ENCODE assay signal across 9 cellular contexts in genomic region chr1:85612704-85613361, GRCh38. TPM values are rescaled to one million over a fixed set of nuclear protein-coding genes. Genes with fewer than 3 reads are reported as not detected.
A peak's percentile ranks its signal among the peaks of the same experiment; 100 is the strongest.
DNase-seq lines count a peak whose midpoint lies in the region; ATAC-seq, FAIRE-seq and TF ChIP-seq lines count a peak whose summit lies in the region.
"Had no signal": no experiment of that assay in that cellular context is flagged by ENCODE, and none has a peak within 500 bp of the region (broad histone marks: within the 10 kb centered on the region; RNA-seq: fewer than 3 reads in every experiment).

No MANE protein-coding gene starts in this region.

- POLR2A ChIA-PET in H1 (lab: Charles Lee; ENCODE audit: partially characterized antibody): interaction anchor here (0.7 to 3.6 kb wide), 7 partner anchors 10 to 353 kb away, joined by 3 to 30 read pairs (median 3); partner anchors contain the start of genes C1orf52 and CCN1

- no peaks in the 10 kb centered on the region; a peak in 1 of 7 replicates for H3K27me3 ChIP-seq in H1 (replicated peaks in 1 of 4; ENCODE audit: control insufficient read depth in 3 of 4, extremely low read depth in 1 of 4, insufficient read depth in 3 of 4, low read length in 3 of 4)

- TF ChIP-seq RAD21 in H1 (IDR thresholded peaks at IDR 0.05 in 1 of 2, conservative IDR thresholded peaks at IDR 0.05 in 1 of 2; ENCODE audit: low read depth in 2 of 2, low read length in 2 of 2): peak; percentile 76 to 84

- no peak overlapping the region for H2AK5ac ChIP-seq in H1 (ENCODE audit: low read depth, low read length)

- peak; percentile 42 for ATAC-seq in omental fat pad (ENCODE audit: low FRiP score)
- ATAC-seq in stimulated activated naive CD8-positive, alpha-beta T cell treated with anti-CD3 and anti-CD28 coated beads, Interleukin-15, Interleukin-2, amounts not matched to agents 100 U/mL and 50 U/mL, for 24 hours: no peak

- no peaks in the 10 kb centered on the region for H4K20me1 ChIP-seq in H1 (replicated peaks in 1 of 2; ENCODE audit: control insufficient read depth in 1 of 2, insufficient read depth in 2 of 2, low read length in 2 of 2)

- H3K4me3 ChIP-seq in H1 (ENCODE audit: extremely low read depth in 1 of 4, insufficient read depth in 2 of 4, low read depth in 3 of 4, low read length in 4 of 4): no peak overlapping the region

- H3K56ac ChIP-seq in H1 (replicated peaks; ENCODE audit: insufficient read length, low read depth, low read length): no peak overlapping the region

- DNase-seq in ELR (ENCODE audit: low read depth): peak; percentile 90
- no peak for DNase-seq in H1 (ENCODE audit: low read depth in 1 of 2, low spot score in 2 of 2)
- DNase-seq in omental fat pad (ENCODE audit: low spot score): no peak
- DNase-seq in stimulated activated naive CD8-positive, alpha-beta T cell treated with anti-CD3 and anti-CD28 coated beads, Interleukin-15, Interleukin-2, amounts not matched to agents 100 U/mL and 50 U/mL, for 24 hours: no peak
- DNase-seq in activated T-cell treated with anti-CD3 and anti-CD28 coated beads, Interleukin-2, amount 50 U/mL, for 1 hour: no peak
- DNase-seq in activated CD8-positive, alpha-beta memory T cell treated with anti-CD3 and anti-CD28 coated beads for 24 hours: no peak
- DNase-seq in SK-N-DZ (ENCODE audit: low spot score): no peak

- H3K4me2 ChIP-seq in H1 (ENCODE audit: insufficient read depth in 1 of 2, low read depth in 2 of 2, low read length in 2 of 2): no peak overlapping the region

- peaks cover under 1 to 10% (median 7%) of the 10 kb centered on the region in 4 experiments; a peak in 5 of 7 replicates for H3K4me1 ChIP-seq in H1 (replicated peaks in 1 of 4; ENCODE audit: control insufficient read depth in 3 of 4, insufficient read depth in 4 of 4, low read length in 3 of 4)

- no peak overlapping the region for H4K8ac ChIP-seq in H1 (ENCODE audit: extremely low read depth, insufficient read depth, low read length)

- no peak overlapping the region for H3K27ac ChIP-seq in H1 (ENCODE audit: low read depth, low read length)

- H4K5ac ChIP-seq in H1 (ENCODE audit: insufficient read length, low read depth, low read length): no peak overlapping the region

- CTCF ChIA-PET in H1 (lab: Charles Lee; ENCODE audit: partially characterized antibody): interaction anchor here (0.7 to 5.0 kb wide), 23 partner anchors 9 to 304 kb away, joined by 3 to 42 read pairs (median 4); no protein-coding TSS in a partner anchor

- H3K79me1 ChIP-seq in H1 (ENCODE audit: low read depth, low read length): no peaks in the 10 kb centered on the region

- H3K36me3 ChIP-seq in H1 (ENCODE audit: control insufficient read depth in 2 of 4, insufficient read depth in 4 of 4, low read length in 3 of 4): no peaks in the 10 kb centered on the region

- H2AFZ ChIP-seq in H1 (ENCODE audit: low read length): no peak overlapping the region

- 81% methylated on average over 6 of the region's 6 CpGs; no CpG with 5 or more reads in 1 of the 2 experiments for WGBS in H1 (ENCODE audit: extremely low coverage in 1 of 2, insufficient coverage in 1 of 2, insufficient read length in 1 of 2, insufficient replicate concordance in 2 of 2, low coverage in 1 of 2, low lambda C conversion rate in 2 of 2, missing lambda C conversion rate in 1 of 2), 2 experiments

- no peak overlapping the region for H3K23ac ChIP-seq in H1 (ENCODE audit: insufficient read length)

- H2BK12ac ChIP-seq in H1 (ENCODE audit: low read depth, low read length): no peak overlapping the region

- FAIRE-seq in H1 (lab: Jason Lieb, UNC): no peak

- no peak overlapping the region; the same call in 1 of the 2 replicates for H2BK20ac ChIP-seq in H1 (ENCODE audit: low read length)

- H2BK5ac ChIP-seq in H1 (ENCODE audit: low read depth, low read length): no peak overlapping the region; the same call in 1 of the 2 replicates

- no peak overlapping the region for H3K18ac ChIP-seq in H1 (ENCODE audit: extremely low read depth, low read length)

- TF ChIP-seq CTCF in LNCAP (IDR thresholded peaks at IDR 0.05) (peak; percentile 62), H1 (IDR thresholded peaks at IDR 0.05; ENCODE audit: control extremely low read depth in 1 of 3, insufficient read depth in 1 of 3, low read depth in 1 of 3, low read length in 3 of 3) (peak; percentile 21 to 67 (median 62)), omental fat pad (IDR thresholded peaks at IDR 0.05) (no peak)

- H3K79me2 ChIP-seq in H1 (ENCODE audit: control insufficient read depth in 1 of 2, insufficient read depth in 2 of 2, low read length in 2 of 2): no peaks in the 10 kb centered on the region

- H3K9ac ChIP-seq in H1 (replicated peaks in 1 of 4; ENCODE audit: extremely low read depth in 1 of 4, low read depth in 3 of 4, low read length in 3 of 4): no peak overlapping the region

- no peak overlapping the region for H4K91ac ChIP-seq in H1 (replicated peaks; ENCODE audit: insufficient read length, low read length)

- H3K4ac ChIP-seq in H1 (replicated peaks; ENCODE audit: insufficient read length, low read depth, low read length): no peak overlapping the region

- no peak overlapping the region for H2BK120ac ChIP-seq in H1 (replicated peaks; ENCODE audit: low read depth, low read length)

- H2BK15ac ChIP-seq in H1 (ENCODE audit: low read length): no peak overlapping the region; the same call in 1 of the 2 replicates

- TF ChIP-seq POLR2A in H1 (IDR thresholded peaks at IDR 0.05; ENCODE audit: control extremely low read depth in 1 of 2, low read depth in 2 of 2, low read length in 2 of 2): no peak

- H3K9me3 ChIP-seq in H1 (ENCODE audit: insufficient read depth in 2 of 2, low read depth in 1 of 2, low read length in 1 of 2): no peaks in the 10 kb centered on the region

- no peak overlapping the region for H3K14ac ChIP-seq in H1 (ENCODE audit: insufficient read length)

- TF ChIP-seq EP300 in H1 (IDR thresholded peaks at IDR 0.05; ENCODE audit: borderline replicate concordance in 1 of 2, low read depth in 2 of 2, low read length in 2 of 2): no peak

- peaks cover under 1% of the 10 kb centered on the region for H3K23me2 ChIP-seq in H1 (ENCODE audit: low read depth, low read length)

TF ChIP-seq in H1, 55 proteins besides CTCF, POLR2A, EP300 and RAD21:
- no peak for TF ChIP-seq KDM1A (IDR thresholded peaks at IDR 0.05; ENCODE audit: borderline replicate concordance, low read length)
- TF ChIP-seq YY1 (IDR thresholded peaks at IDR 0.05; ENCODE audit: low read depth, low read length): 0 out of 2 replicates have a peak, but pooled peaks have one; percentile 46
- TF ChIP-seq KDM4A (IDR thresholded peaks at IDR 0.05; ENCODE audit: low read depth, low read length, severe bottlenecking): no peak
- TF ChIP-seq SAP30 (IDR thresholded peaks at IDR 0.05; ENCODE audit: insufficient read depth, insufficient replicate concordance, low read length): no peak
- no peak for TF ChIP-seq TBP (IDR thresholded peaks at IDR 0.05; ENCODE audit: low read depth, low read length)
TF ChIP-seq in H1: peak in this region for 1.

RNA-seq across cellular contexts. Expression of gene CCN1, which starts 32.3 kb away (rescaled TPM):
- total RNA-seq in H1 (2021; fragmentation: NEBNext Ultra II Directional; extraction: Animal tissue kit (Norgen Biotek cat#: 25700)): 108 and 113 TPM in 2 replicates
- polyA plus RNA-seq in H1 (2011; rRNA removed): 19.1 and 29.7 TPM in 2 replicates
- 36.4 TPM for polyA plus RNA-seq in H1 (2011; cell fraction: cytosol; rRNA removed)
- polyA plus RNA-seq in H1 (2011; cell fraction: nucleus; rRNA removed): 106 TPM
- polyA plus RNA-seq in H1 (2012, experiment 1 of 2): 58.2 to 88.4 TPM (median 74.4 TPM) in 4 replicates
- polyA plus RNA-seq in H1 (2012, experiment 2 of 2): 84.1 TPM
- 122 TPM for polyA plus RNA-seq in H1 (2013, experiment 1 of 2)
- 139 TPM for polyA plus RNA-seq in H1 (2013, experiment 2 of 2)
- 18.3 and 33.7 TPM in 2 replicates for polyA minus RNA-seq in H1 (2011; rRNA and poly(A)+ RNA removed)
- polyA minus RNA-seq in H1 (2011; cell fraction: cytosol; rRNA and poly(A)+ RNA removed): 37.7 TPM
- polyA minus RNA-seq in H1 (2011; cell fraction: nucleus; rRNA and poly(A)+ RNA removed): 109 TPM
- total RNA-seq in omental fat pad: 100 to 1,000 TPM; 125 to 195 (median 175) TPM
- 0.12 and 0.13 TPM in 2 replicates for polyA plus RNA-seq in SK-N-DZ (2014; cell fraction: cytosol; rRNA removed)
- polyA plus RNA-seq in SK-N-DZ (2014; cell fraction: nucleus; rRNA removed): 0.08 and 1.3 TPM in 2 replicates
- polyA plus RNA-seq: IgD-negative memory B cell had no signal

Comparison
In these comparisons a context has a peak if more than half of its experiments do, and no peak if none do; other contexts are left out.
1. CTCF ChIP-seq: peak in LNCAP (single experiment) and H1 (3 of 3); none in omental fat pad (0 of 3).